Comparison of ENCODE assay signal across 9 cellular contexts in genomic region chr14:102095871-102096568, GRCh38. TPM values are rescaled to one million over a fixed set of nuclear protein-coding genes. Genes with fewer than 3 reads are reported as not detected.
A peak's percentile ranks its signal among the peaks of the same experiment; 100 is the strongest.
DNase-seq lines count a peak whose midpoint lies in the region; ATAC-seq and TF ChIP-seq lines count a peak whose summit lies in the region.
"Had no signal": no experiment of that assay in that cellular context is flagged by ENCODE, and none has a peak within 500 bp of the region (broad histone marks: within the 10 kb centered on the region; RNA-seq: fewer than 3 reads in every experiment).

No MANE protein-coding gene starts in this region.

- H3K4me3 Mint-ChIP-seq in activated T-helper 1 cell treated with anti-CD3 and anti-CD28 coated beads, Interleukin-12 subunit alpha, Interleukin-12 subunit beta, Interleukin-2, Interleukin-4 antibody, amounts not matched to agents 30 ng/mL and 10 ng/mL and 1 ng/mL, durations not matched to agents 14 hours and 24 hours and 36 hours: peak overlapping the region; percentile 13
- H3K4me3 Mint-ChIP-seq in type B pancreatic cell: peak overlapping the region; percentile 73
- H3K4me3 Mint-ChIP-seq: CD4-positive, CD25-positive, alpha-beta regulatory T cell had no signal

- intact Hi-C loops in left cardiac atrium (cut with DNase I): loop anchor here in 1 of 2 donors (5.0 kb wide), 3 partner anchors 34 to 134 kb away; partner anchors contain the start of gene DYNC1H1
- intact Hi-C loops in activated T-helper 1 cell treated with anti-CD3 and anti-CD28 coated beads, Interleukin-12 subunit alpha, Interleukin-12 subunit beta, Interleukin-2, Interleukin-4 antibody, amounts not matched to agents 30 ng/mL and 10 ng/mL and 1 ng/mL, durations not matched to agents 14 hours and 24 hours and 36 hours (cut with micrococcal nuclease): loop anchor here (1.0 kb wide), 5 partner anchors 9 to 389 kb away; partner anchors contain the start of gene HSP90AA1
- intact Hi-C loops in left lung (cut with DNase I): no loop called here

- no peak overlapping the region for H3K4me3 ChIP-seq in right atrium auricular region
- H3K4me3 ChIP-seq in left lung: no peak overlapping the region

- peaks cover 24% of the 10 kb centered on the region for H3K4me1 Mint-ChIP-seq in activated T-helper 1 cell treated with anti-CD3 and anti-CD28 coated beads, Interleukin-12 subunit alpha, Interleukin-12 subunit beta, Interleukin-2, Interleukin-4 antibody, amounts not matched to agents 30 ng/mL and 10 ng/mL and 1 ng/mL, durations not matched to agents 14 hours and 24 hours and 36 hours (ENCODE audit: low read depth)
- peaks cover 12% of the 10 kb centered on the region for H3K4me1 Mint-ChIP-seq in type B pancreatic cell (ENCODE audit: unreplicated experiment)

- no peaks in the 10 kb centered on the region for H3K9me3 ChIP-seq in right atrium auricular region
- H3K9me3 ChIP-seq in left lung: no peaks in the 10 kb centered on the region

- ATAC-seq in left cardiac atrium: peak; percentile 16 to 17
- ATAC-seq in left lung: peak; percentile 10
- ATAC-seq in HG03354 (IDR thresholded peaks at IDR 0.05; ENCODE audit: poor library complexity, severe bottlenecking, unreplicated experiment): no peak

- H3K36me3 Mint-ChIP-seq in activated T-helper 1 cell treated with anti-CD3 and anti-CD28 coated beads, Interleukin-12 subunit alpha, Interleukin-12 subunit beta, Interleukin-2, Interleukin-4 antibody, amounts not matched to agents 30 ng/mL and 10 ng/mL and 1 ng/mL, durations not matched to agents 14 hours and 24 hours and 36 hours (ENCODE audit: low read depth): no peaks in the 10 kb centered on the region
- no peaks in the 10 kb centered on the region for H3K36me3 Mint-ChIP-seq in type B pancreatic cell
- H3K36me3 Mint-ChIP-seq: CD4-positive, CD25-positive, alpha-beta regulatory T cell had no signal

- H3K27me3 Mint-ChIP-seq in activated T-helper 1 cell treated with anti-CD3 and anti-CD28 coated beads, Interleukin-12 subunit alpha, Interleukin-12 subunit beta, Interleukin-2, Interleukin-4 antibody, amounts not matched to agents 30 ng/mL and 10 ng/mL and 1 ng/mL, durations not matched to agents 14 hours and 24 hours and 36 hours (ENCODE audit: insufficient read depth): no peaks in the 10 kb centered on the region
- H3K27me3 Mint-ChIP-seq in type B pancreatic cell: no peaks in the 10 kb centered on the region
- H3K27me3 Mint-ChIP-seq: CD4-positive, CD25-positive, alpha-beta regulatory T cell had no signal

- H3K27ac Mint-ChIP-seq in activated T-helper 1 cell treated with anti-CD3 and anti-CD28 coated beads, Interleukin-12 subunit alpha, Interleukin-12 subunit beta, Interleukin-2, Interleukin-4 antibody, amounts not matched to agents 30 ng/mL and 10 ng/mL and 1 ng/mL, durations not matched to agents 14 hours and 24 hours and 36 hours: no peak overlapping the region
- H3K27ac Mint-ChIP-seq in type B pancreatic cell: peak overlapping the region; percentile 93

- no peaks in the 10 kb centered on the region for H3K9me3 Mint-ChIP-seq in activated T-helper 1 cell treated with anti-CD3 and anti-CD28 coated beads, Interleukin-12 subunit alpha, Interleukin-12 subunit beta, Interleukin-2, Interleukin-4 antibody, amounts not matched to agents 30 ng/mL and 10 ng/mL and 1 ng/mL, durations not matched to agents 14 hours and 24 hours and 36 hours
- no peaks in the 10 kb centered on the region for H3K9me3 Mint-ChIP-seq in type B pancreatic cell
- H3K9me3 Mint-ChIP-seq: CD4-positive, CD25-positive, alpha-beta regulatory T cell had no signal

- H3K4me1 ChIP-seq in right atrium auricular region (peaks cover 0 to 4% of the 10 kb centered on the region in 2 donors), left lung (no peaks in the 10 kb centered on the region)

- H3K36me3 ChIP-seq in right atrium auricular region (no peaks in the 10 kb centered on the region), left lung (no peaks in the 10 kb centered on the region)

- H3K27me3 ChIP-seq in right atrium auricular region (no peaks in the 10 kb centered on the region), left lung (no peaks in the 10 kb centered on the region)

- H3K27ac ChIP-seq in right atrium auricular region (no peak overlapping the region), left lung (no peak overlapping the region)

- DNase-seq in left cardiac atrium: no peak
- no peak for DNase-seq in right atrium auricular region (ENCODE audit: low spot score)
- no peak for DNase-seq in activated T-helper 1 cell treated with anti-CD3 and anti-CD28 coated beads, Interleukin-12 subunit alpha, Interleukin-12 subunit beta, Interleukin-2, Interleukin-4 antibody, amounts not matched to agents 30 ng/mL and 10 ng/mL and 1 ng/mL, durations not matched to agents 14 hours and 24 hours and 36 hours (ENCODE audit: low spot score)
- DNase-seq in left lung: no peak
- no peak for DNase-seq in type B pancreatic cell (ENCODE audit: extremely low spot score, unreplicated experiment)
- no peak for DNase-seq in H4 (ENCODE audit: low spot score)
- DNase-seq in NCI-H1092 treated with DMSO at 0.1 percent for 48 hours (lab: John Stamatoyannopoulos, UW): no peak

- TF ChIP-seq CTCF in right atrium auricular region (IDR thresholded peaks at IDR 0.05): no peak
- TF ChIP-seq CTCF in left lung (IDR thresholded peaks at IDR 0.05): no peak
- TF ChIP-seq CTCF in type B pancreatic cell (conservative IDR thresholded peaks at IDR 0.05): no peak

RNA-seq across cellular contexts. Expression of gene HSP90AA1, which starts 9.2 kb away (rescaled TPM):
- total RNA-seq in left cardiac atrium (100 to 1,000 TPM; 395 to 505 TPM), right atrium auricular region (100 to 1,000 TPM; 411 to 457 TPM), left lung (100 to 1,000 TPM; 515 to 585 TPM), type B pancreatic cell (ENCODE audit: low replicate concordance) (585 and 652 TPM in 2 replicates)
- 993 and 995 TPM in 2 replicates for total RNA-seq in activated T-helper 1 cell treated with anti-CD3 and anti-CD28 coated beads, Interleukin-12 subunit alpha, Interleukin-12 subunit beta, Interleukin-2, Interleukin-4 antibody, amounts not matched to agents 30 ng/mL and 10 ng/mL and 1 ng/mL, durations not matched to agents 14 hours and 24 hours and 36 hours
- total RNA-seq in H4 (2014; rRNA removed; shearing (Covaris generic)): 518 and 574 TPM in 2 replicates

RNA-seq across cellular contexts. Expression of gene WDR20, which starts 43.7 kb away (rescaled TPM):
- 10 to 100 TPM; 23.3 to 23.7 TPM for total RNA-seq in left cardiac atrium
- 10 to 100 TPM; 16.0 to 20.1 TPM for total RNA-seq in right atrium auricular region
- 33.9 and 34.2 TPM in 2 replicates for total RNA-seq in activated T-helper 1 cell treated with anti-CD3 and anti-CD28 coated beads, Interleukin-12 subunit alpha, Interleukin-12 subunit beta, Interleukin-2, Interleukin-4 antibody, amounts not matched to agents 30 ng/mL and 10 ng/mL and 1 ng/mL, durations not matched to agents 14 hours and 24 hours and 36 hours
- 10 to 100 TPM; 22.4 to 23.9 TPM for total RNA-seq in left lung
- 33.4 and 49.7 TPM in 2 replicates for total RNA-seq in type B pancreatic cell (ENCODE audit: low replicate concordance)
- total RNA-seq in H4 (2014; rRNA removed; shearing (Covaris generic)): 10.7 and 20.3 TPM in 2 replicates
